8 cellular contexts compared by ENCODE assay signal in genomic region chr1:155128469-155128754, GRCh38. TPM values are rescaled to one million over a fixed set of nuclear protein-coding genes. Genes with fewer than 3 reads are reported as not detected.
DNase-seq lines count a peak whose midpoint lies in the region; TF ChIP-seq lines count a peak whose summit lies in the region.

No MANE protein-coding gene starts in this region.

- H3K4me2 ChIP-seq in smooth muscle cell = peak overlapping the region; percentile 88

- peak overlapping the region; percentile 65 for H3K4me3 Mint-ChIP-seq in activated T-helper 2 cell treated with anti-CD3 and anti-CD28 coated beads, Interferon-gamma antibody, Interleukin-2, Interleukin-4, amounts not matched to agents 10 μg/mL and 5 μg/mL and 100 μg/mL, durations not matched to agents 14 hours and 24 hours and 36 hours (ENCODE audit: low read depth)

- H3K36me3 Mint-ChIP-seq in activated T-helper 2 cell treated with anti-CD3 and anti-CD28 coated beads, Interferon-gamma antibody, Interleukin-2, Interleukin-4, amounts not matched to agents 10 μg/mL and 5 μg/mL and 100 μg/mL, durations not matched to agents 14 hours and 24 hours and 36 hours (ENCODE audit: low read depth) = no peaks in the 10 kb centered on the region

- peak overlapping the region; percentile 36 for H3K27ac Mint-ChIP-seq in activated T-helper 2 cell treated with anti-CD3 and anti-CD28 coated beads, Interferon-gamma antibody, Interleukin-2, Interleukin-4, amounts not matched to agents 10 μg/mL and 5 μg/mL and 100 μg/mL, durations not matched to agents 14 hours and 24 hours and 36 hours

- H2AFZ ChIP-seq in smooth muscle cell (ENCODE audit: low read depth) = no peak overlapping the region

- peaks cover 18% of the 10 kb centered on the region for H3K4me1 Mint-ChIP-seq in activated T-helper 2 cell treated with anti-CD3 and anti-CD28 coated beads, Interferon-gamma antibody, Interleukin-2, Interleukin-4, amounts not matched to agents 10 μg/mL and 5 μg/mL and 100 μg/mL, durations not matched to agents 14 hours and 24 hours and 36 hours (ENCODE audit: low read depth)

- DNase-seq in HFF-Myc (ENCODE audit: extremely low read depth, low read depth) (no peak), smooth muscle cell (lab: John Stamatoyannopoulos, UW; ENCODE audit: unreplicated experiment) (no peak), iPS-NIHi11 (ENCODE audit: low spot score) (no peak), HPDE6-E6E7 (ENCODE audit: extremely low spot score) (no peak), NCI-H510A treated with DMSO at 0.1 percent for 48 hours (lab: John Stamatoyannopoulos, UW) (no peak), Ammon's horn (ENCODE audit: low spot score) (no peak)
- no peak for DNase-seq in activated T-helper 2 cell treated with anti-CD3 and anti-CD28 coated beads, Interferon-gamma antibody, Interleukin-2, Interleukin-4, amounts not matched to agents 10 μg/mL and 5 μg/mL and 100 μg/mL, durations not matched to agents 14 hours and 24 hours and 36 hours (ENCODE audit: low spot score)

- peaks cover 45% of the 10 kb centered on the region for H3K27me3 Mint-ChIP-seq in activated T-helper 2 cell treated with anti-CD3 and anti-CD28 coated beads, Interferon-gamma antibody, Interleukin-2, Interleukin-4, amounts not matched to agents 10 μg/mL and 5 μg/mL and 100 μg/mL, durations not matched to agents 14 hours and 24 hours and 36 hours (ENCODE audit: low read depth)

- peak overlapping the region; percentile 75 for H3K9ac ChIP-seq in smooth muscle cell (ENCODE audit: low read depth)

- peaks cover 7% of the 10 kb centered on the region for H3F3A ChIP-seq in smooth muscle cell (ENCODE audit: low read depth)

- intact Hi-C loops in activated T-helper 2 cell treated with anti-CD3 and anti-CD28 coated beads, Interferon-gamma antibody, Interleukin-2, Interleukin-4, amounts not matched to agents 10 μg/mL and 5 μg/mL and 100 μg/mL, durations not matched to agents 14 hours and 24 hours and 36 hours (cut with micrococcal nuclease) = no loop called here

- H3K9me3 Mint-ChIP-seq in activated T-helper 2 cell treated with anti-CD3 and anti-CD28 coated beads, Interferon-gamma antibody, Interleukin-2, Interleukin-4, amounts not matched to agents 10 μg/mL and 5 μg/mL and 100 μg/mL, durations not matched to agents 14 hours and 24 hours and 36 hours = no peaks in the 10 kb centered on the region

- H3K4me3 ChIP-seq in HFF-Myc (replicated peaks; ENCODE audit: low read depth, low read length) (peak overlapping the region; percentile 35; the same call in 1 of the 2 replicates), iPS-18c (ENCODE audit: insufficient read depth, low read depth, low read length) (peak overlapping the region; percentile 50), smooth muscle cell (peak overlapping the region; percentile 77)

- WGBS in smooth muscle cell (ENCODE audit: low lambda C conversion rate) = 35% methylated on average over 1 of the region's 1 CpG

- H3K27me3 ChIP-seq in smooth muscle cell (ENCODE audit: low read depth) = peaks cover 5% of the 10 kb centered on the region

- no peaks in the 10 kb centered on the region for H3K36me3 ChIP-seq in smooth muscle cell (ENCODE audit: low read depth)

- TF ChIP-seq CTCF in HFF-Myc (IDR thresholded peaks at IDR 0.05; ENCODE audit: low read depth, low read length, missing control alignments) (no peak), smooth muscle cell (IDR thresholded peaks at IDR 0.05; ENCODE audit: borderline replicate concordance, insufficient read depth, poor library complexity, severe bottlenecking) (no peak)

- H3K4me1 ChIP-seq in smooth muscle cell (ENCODE audit: low read depth) = peaks cover 40% of the 10 kb centered on the region

- H3K9me3 ChIP-seq in iPS-18c (ENCODE audit: control insufficient read depth, insufficient read depth, low read length) = peaks cover 2% of the 10 kb centered on the region
- H3K9me3 ChIP-seq in smooth muscle cell (replicated peaks; ENCODE audit: low read depth) = no peaks in the 10 kb centered on the region

- no peaks in the 10 kb centered on the region for H4K20me1 ChIP-seq in smooth muscle cell (ENCODE audit: low read depth)

- H3K27ac ChIP-seq in smooth muscle cell (ENCODE audit: low read depth) = peak overlapping the region; percentile 89

- H3K79me2 ChIP-seq in smooth muscle cell (ENCODE audit: low read depth) = peaks cover 8% of the 10 kb centered on the region

RNA-seq across cellular contexts. Expression of gene EFNA1, which starts 0.7 kb away (rescaled TPM):
- total RNA-seq in activated T-helper 2 cell treated with anti-CD3 and anti-CD28 coated beads, Interferon-gamma antibody, Interleukin-2, Interleukin-4, amounts not matched to agents 10 μg/mL and 5 μg/mL and 100 μg/mL, durations not matched to agents 14 hours and 24 hours and 36 hours = 0.18 and 0.39 TPM in 2 replicates
- 14.4 and 20.9 TPM in 2 replicates for total RNA-seq in smooth muscle cell
- 16.4 and 53.5 TPM in 2 replicates for polyA plus RNA-seq in smooth muscle cell

RNA-seq across cellular contexts. Expression of gene SLC50A1, which starts 7.2 kb away (rescaled TPM):
- 56.9 and 58.0 TPM in 2 replicates for total RNA-seq in activated T-helper 2 cell treated with anti-CD3 and anti-CD28 coated beads, Interferon-gamma antibody, Interleukin-2, Interleukin-4, amounts not matched to agents 10 μg/mL and 5 μg/mL and 100 μg/mL, durations not matched to agents 14 hours and 24 hours and 36 hours
- 44.5 and 44.7 TPM in 2 replicates for total RNA-seq in smooth muscle cell
- polyA plus RNA-seq in smooth muscle cell = 98.0 and 109 TPM in 2 replicates

RNA-seq across cellular contexts. Expression of gene DPM3, which starts 11.9 kb away (rescaled TPM):
- total RNA-seq in activated T-helper 2 cell treated with anti-CD3 and anti-CD28 coated beads, Interferon-gamma antibody, Interleukin-2, Interleukin-4, amounts not matched to agents 10 μg/mL and 5 μg/mL and 100 μg/mL, durations not matched to agents 14 hours and 24 hours and 36 hours = 49.0 and 51.0 TPM in 2 replicates
- total RNA-seq in smooth muscle cell = 51.5 and 69.1 TPM in 2 replicates
- polyA plus RNA-seq in smooth muscle cell = 75.8 and 79.9 TPM in 2 replicates

RNA-seq across cellular contexts. Expression of gene KRTCAP2, which starts 44.7 kb away (rescaled TPM):
- total RNA-seq in activated T-helper 2 cell treated with anti-CD3 and anti-CD28 coated beads, Interferon-gamma antibody, Interleukin-2, Interleukin-4, amounts not matched to agents 10 μg/mL and 5 μg/mL and 100 μg/mL, durations not matched to agents 14 hours and 24 hours and 36 hours = 237 and 247 TPM in 2 replicates
- 192 and 283 TPM in 2 replicates for total RNA-seq in smooth muscle cell
- 607 and 642 TPM in 2 replicates for polyA plus RNA-seq in smooth muscle cell

RNA-seq across cellular contexts. Expression of gene TRIM46, which starts 45.2 kb away (rescaled TPM):
- 10.7 and 11.5 TPM in 2 replicates for total RNA-seq in activated T-helper 2 cell treated with anti-CD3 and anti-CD28 coated beads, Interferon-gamma antibody, Interleukin-2, Interleukin-4, amounts not matched to agents 10 μg/mL and 5 μg/mL and 100 μg/mL, durations not matched to agents 14 hours and 24 hours and 36 hours
- 1.5 and 3.8 TPM in 2 replicates for total RNA-seq in smooth muscle cell
- polyA plus RNA-seq in smooth muscle cell = 3.6 and 4.3 TPM in 2 replicates

Comparison
In these comparisons a context has a peak if more than half of its experiments do, and no peak if none do; other contexts are left out.
1. RNA of gene EFNA1, which starts 0.7 kb away (total RNA-seq): 14.4 to 20.9 TPM in smooth muscle cell; 0.18 to 0.39 TPM in activated T-helper 2 cell treated with anti-CD3 and anti-CD28 coated beads, Interferon-gamma antibody, Interleukin-2, Interleukin-4, amounts not matched to agents 10 μg/mL and 5 μg/mL and 100 μg/mL, durations not matched to agents 14 hours and 24 hours and 36 hours; every median in the first group is over 10 times any median in the second.
2. Peak in every context shown above with its lines, with median percentiles within 50 percentile points of each other: H3K4me3 ChIP-seq.